Comparison of ENCODE assay signal across 8 cellular contexts in the genomic region with DNA sequence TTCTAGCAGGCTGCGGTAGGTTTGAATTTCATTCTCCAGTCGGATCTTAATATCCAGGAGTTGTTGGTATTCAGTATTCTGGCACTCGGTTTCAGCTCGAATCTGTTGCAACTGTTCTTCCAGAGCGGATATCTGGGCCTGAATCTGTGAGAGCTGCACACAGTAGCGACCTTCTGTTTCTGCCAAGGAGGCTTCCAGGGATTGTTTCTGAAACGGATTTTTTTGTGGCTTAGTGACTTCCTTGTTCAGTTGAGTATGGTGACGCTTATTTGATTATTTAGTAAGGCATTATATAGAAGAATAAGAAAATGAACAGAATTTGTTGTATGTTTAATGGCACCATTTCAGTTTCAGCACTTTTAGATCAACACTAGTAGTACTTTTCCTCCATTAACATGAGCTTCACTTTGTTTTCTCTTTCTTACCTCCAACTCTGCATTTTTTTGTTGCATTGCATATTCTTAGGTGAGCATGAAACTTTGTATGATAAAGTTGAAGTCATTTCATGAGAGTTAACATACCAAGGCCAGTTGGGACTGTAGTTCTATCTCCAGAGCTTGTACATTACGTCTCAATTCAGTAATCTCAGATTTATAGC. TPM values are rescaled to one million over a fixed set of nuclear protein-coding genes. Genes with fewer than 3 reads are reported as not detected.
DNase-seq lines count a peak whose midpoint lies in the region; ATAC-seq and TF ChIP-seq lines count a peak whose summit lies in the region.

No MANE protein-coding gene starts in this region.

- H3K4me3 Mint-ChIP-seq in activated CD4-positive, alpha-beta T cell treated with anti-CD3 and anti-CD28 coated beads, Interleukin-2, amount 10 ng/mL, durations not matched to agents 24 days and 14 days: peak overlapping the region; percentile 76

- H3K9me3 Mint-ChIP-seq in activated CD4-positive, alpha-beta T cell treated with anti-CD3 and anti-CD28 coated beads, Interleukin-2, amount 10 ng/mL, durations not matched to agents 24 days and 14 days: peaks cover 20% of the 10 kb centered on the region
- peaks cover 0 to 7% of the 10 kb centered on the region in 2 donors for H3K9me3 Mint-ChIP-seq in activated naive CD4-positive, alpha-beta T cell treated with anti-CD3 and anti-CD28 coated beads, Interleukin-2, amount 50 U/mL, for 72 hours

- peak; percentile 62 for DNase-seq in activated CD4-positive, alpha-beta T cell treated with anti-CD3 and anti-CD28 coated beads, Interleukin-2, amount 10 ng/mL, durations not matched to agents 24 days and 14 days
- no peak for DNase-seq in activated CD4-positive, alpha-beta T cell treated with anti-CD3 and anti-CD28 coated beads for 48 hours
- no peak for DNase-seq in activated naive CD4-positive, alpha-beta T cell treated with anti-CD3 and anti-CD28 coated beads, Interleukin-2, amount 50 U/mL, for 72 hours (ENCODE audit: low spot score in 2 of 2)
- DNase-seq in heart left ventricle (peak in 2 of 5 donors; percentile 24 to 48), sciatic nerve (ENCODE audit: low spot score) (no peak)

- H3K4me3 ChIP-seq in heart left ventricle: peak overlapping the region in 11 of 12 donors; percentile 52 to 95 (median 67)

- H3K27me3 ChIP-seq in heart left ventricle: no peaks in the 10 kb centered on the region

- H3K27me3 Mint-ChIP-seq in activated CD4-positive, alpha-beta T cell treated with anti-CD3 and anti-CD28 coated beads, Interleukin-2, amount 10 ng/mL, durations not matched to agents 24 days and 14 days: peaks cover 9% of the 10 kb centered on the region

- H3K27ac Mint-ChIP-seq in activated CD4-positive, alpha-beta T cell treated with anti-CD3 and anti-CD28 coated beads, Interleukin-2, amount 10 ng/mL, durations not matched to agents 24 days and 14 days: peak overlapping the region; percentile 65
- peak overlapping the region; percentile 84 to 96 for H3K27ac Mint-ChIP-seq in activated naive CD4-positive, alpha-beta T cell treated with anti-CD3 and anti-CD28 coated beads, Interleukin-2, amount 50 U/mL, for 72 hours

- TF ChIP-seq POLR2A in heart left ventricle (IDR thresholded peaks at IDR 0.05): no peak

- ATAC-seq in activated naive CD4-positive, alpha-beta T cell treated with anti-CD3 and anti-CD28 coated beads, Interleukin-2, amount 50 U/mL, for 72 hours: no peak
- peak; percentile 46 to 78 (median 66) for ATAC-seq in heart left ventricle
- peak; percentile 63 for ATAC-seq in sciatic nerve
- no peak for ATAC-seq in GM21360 (IDR thresholded peaks at IDR 0.05; ENCODE audit: unreplicated experiment)
- no peak for ATAC-seq in HG02885 (IDR thresholded peaks at IDR 0.05; ENCODE audit: poor library complexity, unreplicated experiment)
- ATAC-seq in HG03432 (IDR thresholded peaks at IDR 0.05; ENCODE audit: unreplicated experiment): no peak

- H3K36me3 Mint-ChIP-seq in activated CD4-positive, alpha-beta T cell treated with anti-CD3 and anti-CD28 coated beads, Interleukin-2, amount 10 ng/mL, durations not matched to agents 24 days and 14 days (ENCODE audit: low read depth): peaks cover 26% of the 10 kb centered on the region
- H3K36me3 Mint-ChIP-seq in activated naive CD4-positive, alpha-beta T cell treated with anti-CD3 and anti-CD28 coated beads, Interleukin-2, amount 50 U/mL, for 72 hours: peaks cover 20 to 27% of the 10 kb centered on the region in 2 donors

- WGBS in heart left ventricle, 4 donors: 42 to 47% (median 45%) methylated on average over 9 of the region's 9 CpGs

- H3K4me1 Mint-ChIP-seq in activated CD4-positive, alpha-beta T cell treated with anti-CD3 and anti-CD28 coated beads, Interleukin-2, amount 10 ng/mL, durations not matched to agents 24 days and 14 days: peaks cover 14% of the 10 kb centered on the region

- peaks cover 0 to 31% (median 14%) of the 10 kb centered on the region in 12 donors for H3K4me1 ChIP-seq in heart left ventricle

- no peak for TF ChIP-seq CTCF in heart left ventricle (IDR thresholded peaks at IDR 0.05)

- peaks cover 0 to 20% (median 9%) of the 10 kb centered on the region in 9 donors for H3K36me3 ChIP-seq in heart left ventricle

- no peaks in the 10 kb centered on the region for H3K9me3 ChIP-seq in heart left ventricle

- H3K27ac ChIP-seq in heart left ventricle: peak overlapping the region; percentile 82 to 97 (median 93)

- intact Hi-C loops in activated CD4-positive, alpha-beta T cell treated with anti-CD3 and anti-CD28 coated beads, Interleukin-2, amount 10 ng/mL, durations not matched to agents 24 days and 14 days (cut with micrococcal nuclease): loop anchor here (5.0 kb wide), 1 partner anchor 197 kb away; no protein-coding TSS in a partner anchor
- intact Hi-C loops in heart left ventricle (cut with DNase I) (loop anchor here in 1 of 10 donors (10.0 kb wide), 1 partner anchor 85 kb away; no protein-coding TSS in a partner anchor), sciatic nerve (cut with DNase I) (no loop called here)

RNA-seq across cellular contexts. Expression of a gene that starts 2.8 kb away (rescaled TPM):
- 26.4 and 27.8 TPM in 2 replicates for total RNA-seq in activated CD4-positive, alpha-beta T cell treated with anti-CD3 and anti-CD28 coated beads, Interleukin-2, amount 10 ng/mL, durations not matched to agents 24 days and 14 days
- 10 to 100 TPM; 28.2 to 33.2 TPM for total RNA-seq in activated naive CD4-positive, alpha-beta T cell treated with anti-CD3 and anti-CD28 coated beads, Interleukin-2, amount 50 U/mL, for 72 hours
- total RNA-seq in heart left ventricle (10 to 100 TPM; 17.6 to 70.8 (median 50.1) TPM), sciatic nerve (34.1 TPM)
- polyA plus RNA-seq in heart left ventricle: 10 to 100 TPM; 21.9 to 81.9 TPM

RNA-seq across cellular contexts. Expression of a gene that starts 19.9 kb away (rescaled TPM):
- not detected in 2 replicates for total RNA-seq in activated CD4-positive, alpha-beta T cell treated with anti-CD3 and anti-CD28 coated beads, Interleukin-2, amount 10 ng/mL, durations not matched to agents 24 days and 14 days
- not detected for total RNA-seq in activated naive CD4-positive, alpha-beta T cell treated with anti-CD3 and anti-CD28 coated beads, Interleukin-2, amount 50 U/mL, for 72 hours
- not detected for total RNA-seq in heart left ventricle
- not detected for polyA plus RNA-seq in heart left ventricle
- total RNA-seq in sciatic nerve: not detected

RNA-seq across cellular contexts. Expression of a gene that starts 37.3 kb away (rescaled TPM):
- total RNA-seq in activated CD4-positive, alpha-beta T cell treated with anti-CD3 and anti-CD28 coated beads, Interleukin-2, amount 10 ng/mL, durations not matched to agents 24 days and 14 days: not detected in 2 replicates
- not detected for total RNA-seq in activated naive CD4-positive, alpha-beta T cell treated with anti-CD3 and anti-CD28 coated beads, Interleukin-2, amount 50 U/mL, for 72 hours
- total RNA-seq in heart left ventricle: not detected
- not detected for polyA plus RNA-seq in heart left ventricle
- total RNA-seq in sciatic nerve: 1.2 TPM

RNA-seq across cellular contexts. Expression of a gene that starts 47.4 kb away (rescaled TPM):
- total RNA-seq in activated CD4-positive, alpha-beta T cell treated with anti-CD3 and anti-CD28 coated beads, Interleukin-2, amount 10 ng/mL, durations not matched to agents 24 days and 14 days: not detected in 2 replicates
- not detected for total RNA-seq in activated naive CD4-positive, alpha-beta T cell treated with anti-CD3 and anti-CD28 coated beads, Interleukin-2, amount 50 U/mL, for 72 hours
- total RNA-seq in heart left ventricle (not detected), sciatic nerve (not detected)
- polyA plus RNA-seq in heart left ventricle: not detected

RNA-seq across cellular contexts. Expression of a gene that starts 47.6 kb away (rescaled TPM):
- total RNA-seq in activated CD4-positive, alpha-beta T cell treated with anti-CD3 and anti-CD28 coated beads, Interleukin-2, amount 10 ng/mL, durations not matched to agents 24 days and 14 days: not detected in 2 replicates
- not detected for total RNA-seq in activated naive CD4-positive, alpha-beta T cell treated with anti-CD3 and anti-CD28 coated beads, Interleukin-2, amount 50 U/mL, for 72 hours
- total RNA-seq in heart left ventricle (not detected), sciatic nerve (not detected)
- not detected for polyA plus RNA-seq in heart left ventricle

Comparison
In these comparisons a context has a peak if more than half of its experiments do, and no peak if none do; other contexts are left out.
1. ATAC-seq: peak in heart left ventricle (4 of 4) and sciatic nerve (single experiment); none in activated naive CD4-positive, alpha-beta T cell treated with anti-CD3 and anti-CD28 coated beads, Interleukin-2, amount 50 U/mL, for 72 hours (0 of 2), GM21360 (single experiment), HG02885 (single experiment) and HG03432 (single experiment).